Comparison of ENCODE assay signal across 1 cellular context in the genomic region with DNA sequence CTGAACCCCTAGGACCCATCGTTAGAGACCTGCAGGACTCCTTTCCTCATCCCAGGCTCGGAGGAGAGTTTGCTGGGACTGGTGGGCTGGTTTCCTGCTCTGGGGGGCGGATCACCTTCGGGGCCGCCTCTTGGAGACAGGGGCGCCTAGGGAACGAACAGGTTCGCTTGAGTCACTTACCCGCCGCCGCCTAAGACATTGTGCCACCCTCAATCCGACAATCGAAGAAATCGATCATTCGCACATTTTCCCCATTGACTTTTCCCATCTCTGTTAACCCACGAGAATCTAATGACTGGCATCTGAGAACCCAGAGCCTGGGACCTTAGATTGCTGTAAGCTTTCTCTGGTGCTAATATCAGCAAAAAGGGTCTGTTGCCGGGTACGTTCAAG.
TF ChIP-seq lines count a peak whose summit lies in the region.

No MANE protein-coding gene starts in this region.

TF ChIP-seq in HepG2, 621 proteins besides CTCF, POLR2A, EP300 and RAD21 (continues in another document):
- TF ChIP-seq KAT7 (CRISPR knock-in tag; IDR thresholded peaks at IDR 0.05; ENCODE audit: borderline replicate concordance), result peak; percentile 2; the same call in 1 of the 2 replicates
- no peak for TF ChIP-seq FOXM1 (CRISPR knock-in tag; IDR thresholded peaks at IDR 0.05)
- no peak for TF ChIP-seq ZMAT5 (CRISPR knock-in tag; IDR thresholded peaks at IDR 0.05; ENCODE audit: borderline replicate concordance, low read depth)
- TF ChIP-seq SMAD3 (CRISPR knock-in tag; IDR thresholded peaks at IDR 0.05), result peak; percentile 6; the same call in 1 of the 2 replicates
- no peak for TF ChIP-seq TFDP2 (CRISPR knock-in tag; IDR thresholded peaks at IDR 0.05)
- TF ChIP-seq ZNF18 (CRISPR knock-in tag; IDR thresholded peaks at IDR 0.05; ENCODE audit: insufficient replicate concordance), result no peak
- no peak for TF ChIP-seq CREB3 (CRISPR knock-in tag; IDR thresholded peaks at IDR 0.05)
- TF ChIP-seq XRCC5 (optimal IDR thresholded peaks at IDR 0.05; ENCODE audit: low read length), result peak; percentile 0
- peak; percentile 1 for TF ChIP-seq TEAD3 (CRISPR knock-in tag; optimal IDR thresholded peaks at IDR 0.05; ENCODE audit: borderline replicate concordance)
- TF ChIP-seq ZNF589 (CRISPR knock-in tag; conservative IDR thresholded peaks at IDR 0.05), result no peak
- no peak for TF ChIP-seq E2F5 (CRISPR knock-in tag; conservative IDR thresholded peaks at IDR 0.05)
- TF ChIP-seq, protein P1, sequence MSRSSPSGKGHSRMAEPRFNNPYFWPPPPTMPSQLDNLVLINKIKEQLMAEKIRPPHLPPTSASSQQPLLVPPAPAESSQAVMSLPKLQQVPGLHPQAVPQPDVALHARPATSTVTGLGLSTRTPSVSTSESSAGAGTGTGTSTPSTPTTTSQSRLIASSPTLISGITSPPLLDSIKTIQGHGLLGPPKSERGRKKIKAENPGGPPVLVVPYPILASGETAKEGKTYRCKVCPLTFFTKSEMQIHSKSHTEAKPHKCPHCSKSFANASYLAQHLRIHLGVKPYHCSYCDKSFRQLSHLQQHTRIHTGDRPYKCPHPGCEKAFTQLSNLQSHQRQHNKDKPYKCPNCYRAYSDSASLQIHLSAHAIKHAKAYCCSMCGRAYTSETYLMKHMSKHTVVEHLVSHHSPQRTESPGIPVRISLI (CRISPR knock-in tag; IDR thresholded peaks at IDR 0.05; ENCODE audit: borderline replicate concordance), result no peak
- peak; percentile 38; the same call in 1 of the 2 replicates for TF ChIP-seq ZNF547 (CRISPR knock-in tag; IDR thresholded peaks at IDR 0.05)
- TF ChIP-seq ZBTB7B (CRISPR knock-in tag; IDR thresholded peaks at IDR 0.05), result peak; percentile 71
- TF ChIP-seq, protein P2, sequence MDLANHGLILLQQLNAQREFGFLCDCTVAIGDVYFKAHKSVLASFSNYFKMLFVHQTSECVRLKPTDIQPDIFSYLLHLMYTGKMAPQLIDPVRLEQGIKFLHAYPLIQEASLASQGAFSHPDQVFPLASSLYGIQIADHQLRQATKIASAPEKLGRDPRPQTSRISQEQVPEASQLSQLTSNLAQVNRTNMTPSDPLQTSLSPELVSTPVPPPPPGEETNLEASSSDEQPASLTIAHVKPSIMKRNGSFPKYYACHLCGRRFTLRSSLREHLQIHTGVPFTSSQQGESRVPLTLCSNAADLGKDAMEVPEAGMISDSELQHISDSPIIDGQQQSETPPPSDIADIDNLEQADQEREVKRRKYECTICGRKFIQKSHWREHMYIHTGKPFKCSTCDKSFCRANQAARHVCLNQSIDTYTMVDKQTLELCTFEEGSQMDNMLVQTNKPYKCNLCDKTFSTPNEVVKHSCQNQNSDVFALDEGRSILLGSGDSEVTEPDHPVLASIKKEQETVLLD (CRISPR knock-in tag; IDR thresholded peaks at IDR 0.05; ENCODE audit: low read depth), result no peak
- no peak for TF ChIP-seq ZNF160 (CRISPR knock-in tag; IDR thresholded peaks at IDR 0.05)
- 0 out of 2 replicates have a peak, but pooled peaks have one; percentile 1 for TF ChIP-seq ZNF503 (CRISPR knock-in tag; IDR thresholded peaks at IDR 0.05)
- 0 out of 2 replicates have a peak, but pooled peaks have one; percentile 15 for TF ChIP-seq ZBTB42 (CRISPR knock-in tag; IDR thresholded peaks at IDR 0.05)
- TF ChIP-seq MAFF (IDR thresholded peaks at IDR 0.05; ENCODE audit: low read depth, low read length), result no peak
- TF ChIP-seq, protein P3, sequence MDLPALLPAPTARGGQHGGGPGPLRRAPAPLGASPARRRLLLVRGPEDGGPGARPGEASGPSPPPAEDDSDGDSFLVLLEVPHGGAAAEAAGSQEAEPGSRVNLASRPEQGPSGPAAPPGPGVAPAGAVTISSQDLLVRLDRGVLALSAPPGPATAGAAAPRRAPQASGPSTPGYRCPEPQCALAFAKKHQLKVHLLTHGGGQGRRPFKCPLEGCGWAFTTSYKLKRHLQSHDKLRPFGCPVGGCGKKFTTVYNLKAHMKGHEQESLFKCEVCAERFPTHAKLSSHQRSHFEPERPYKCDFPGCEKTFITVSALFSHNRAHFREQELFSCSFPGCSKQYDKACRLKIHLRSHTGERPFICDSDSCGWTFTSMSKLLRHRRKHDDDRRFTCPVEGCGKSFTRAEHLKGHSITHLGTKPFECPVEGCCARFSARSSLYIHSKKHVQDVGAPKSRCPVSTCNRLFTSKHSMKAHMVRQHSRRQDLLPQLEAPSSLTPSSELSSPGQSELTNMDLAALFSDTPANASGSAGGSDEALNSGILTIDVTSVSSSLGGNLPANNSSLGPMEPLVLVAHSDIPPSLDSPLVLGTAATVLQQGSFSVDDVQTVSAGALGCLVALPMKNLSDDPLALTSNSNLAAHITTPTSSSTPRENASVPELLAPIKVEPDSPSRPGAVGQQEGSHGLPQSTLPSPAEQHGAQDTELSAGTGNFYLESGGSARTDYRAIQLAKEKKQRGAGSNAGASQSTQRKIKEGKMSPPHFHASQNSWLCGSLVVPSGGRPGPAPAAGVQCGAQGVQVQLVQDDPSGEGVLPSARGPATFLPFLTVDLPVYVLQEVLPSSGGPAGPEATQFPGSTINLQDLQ (CRISPR knock-in tag; IDR thresholded peaks at IDR 0.05), result 0 out of 2 replicates have a peak, but pooled peaks have one; percentile 45
- TF ChIP-seq MAF1 (CRISPR knock-in tag; IDR thresholded peaks at IDR 0.05; ENCODE audit: borderline replicate concordance), result peak; percentile 58; the same call in 1 of the 2 replicates
- no peak for TF ChIP-seq BORCS8-MEF2B (CRISPR knock-in tag; IDR thresholded peaks at IDR 0.05)
- TF ChIP-seq, protein P4, sequence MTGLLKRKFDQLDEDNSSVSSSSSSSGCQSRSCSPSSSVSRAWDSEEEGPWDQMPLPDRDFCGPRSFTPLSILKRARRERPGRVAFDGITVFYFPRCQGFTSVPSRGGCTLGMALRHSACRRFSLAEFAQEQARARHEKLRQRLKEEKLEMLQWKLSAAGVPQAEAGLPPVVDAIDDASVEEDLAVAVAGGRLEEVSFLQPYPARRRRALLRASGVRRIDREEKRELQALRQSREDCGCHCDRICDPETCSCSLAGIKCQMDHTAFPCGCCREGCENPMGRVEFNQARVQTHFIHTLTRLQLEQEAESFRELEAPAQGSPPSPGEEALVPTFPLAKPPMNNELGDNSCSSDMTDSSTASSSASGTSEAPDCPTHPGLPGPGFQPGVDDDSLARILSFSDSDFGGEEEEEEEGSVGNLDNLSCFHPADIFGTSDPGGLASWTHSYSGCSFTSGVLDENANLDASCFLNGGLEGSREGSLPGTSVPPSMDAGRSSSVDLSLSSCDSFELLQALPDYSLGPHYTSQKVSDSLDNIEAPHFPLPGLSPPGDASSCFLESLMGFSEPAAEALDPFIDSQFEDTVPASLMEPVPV (CRISPR knock-in tag; IDR thresholded peaks at IDR 0.05), result no peak
- TF ChIP-seq, protein P5, sequence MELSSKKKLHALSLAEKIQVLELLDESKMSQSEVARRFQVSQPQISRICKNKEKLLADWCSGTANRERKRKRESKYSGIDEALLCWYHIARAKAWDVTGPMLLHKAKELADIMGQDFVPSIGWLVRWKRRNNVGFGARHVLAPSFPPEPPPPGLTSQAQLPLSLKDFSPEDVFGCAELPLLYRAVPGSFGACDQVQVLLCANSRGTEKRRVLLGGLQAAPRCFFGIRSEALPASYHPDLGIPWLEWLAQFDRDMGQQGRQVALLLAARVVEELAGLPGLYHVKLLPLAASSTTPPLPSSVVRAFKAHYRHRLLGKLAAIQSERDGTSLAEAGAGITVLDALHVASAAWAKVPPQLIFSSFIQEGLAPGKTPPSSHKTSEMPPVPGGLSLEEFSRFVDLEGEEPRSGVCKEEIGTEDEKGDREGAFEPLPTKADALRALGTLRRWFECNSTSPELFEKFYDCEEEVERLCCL (CRISPR knock-in tag; IDR thresholded peaks at IDR 0.05; ENCODE audit: borderline replicate concordance), result 0 out of 2 replicates have a peak, but pooled peaks have one; percentile 34
- TF ChIP-seq, protein P6, sequence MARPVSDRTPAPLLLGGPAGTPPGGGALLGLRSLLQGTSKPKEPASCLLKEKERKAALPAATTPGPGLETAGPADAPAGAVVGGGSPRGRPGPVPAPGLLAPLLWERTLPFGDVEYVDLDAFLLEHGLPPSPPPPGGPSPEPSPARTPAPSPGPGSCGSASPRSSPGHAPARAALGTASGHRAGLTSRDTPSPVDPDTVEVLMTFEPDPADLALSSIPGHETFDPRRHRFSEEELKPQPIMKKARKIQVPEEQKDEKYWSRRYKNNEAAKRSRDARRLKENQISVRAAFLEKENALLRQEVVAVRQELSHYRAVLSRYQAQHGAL (CRISPR knock-in tag; IDR thresholded peaks at IDR 0.05; ENCODE audit: not compliant biosample characterization), result peak; percentile 61
- TF ChIP-seq SIN3B (IDR thresholded peaks at IDR 0.05; ENCODE audit: low read length), result no peak
- no peak for TF ChIP-seq ZNF776 (CRISPR knock-in tag; IDR thresholded peaks at IDR 0.05)
- no peak for TF ChIP-seq ARID5B (CRISPR knock-in tag; IDR thresholded peaks at IDR 0.05)
- TF ChIP-seq ZNF724P (CRISPR knock-in tag; IDR thresholded peaks at IDR 0.05; ENCODE audit: borderline replicate concordance), result no peak
- TF ChIP-seq TSC22D2 (CRISPR knock-in tag; IDR thresholded peaks at IDR 0.05; ENCODE audit: borderline replicate concordance), result no peak
- no peak for TF ChIP-seq STAG1 (CRISPR knock-in tag; IDR thresholded peaks at IDR 0.05)
- TF ChIP-seq ZFP90 (CRISPR knock-in tag; IDR thresholded peaks at IDR 0.05; ENCODE audit: borderline replicate concordance), result peak; percentile 64
- no peak for TF ChIP-seq HDAC1 (CRISPR knock-in tag; IDR thresholded peaks at IDR 0.05)
- no peak for TF ChIP-seq ZNF468 (CRISPR knock-in tag; IDR thresholded peaks at IDR 0.05)
